In the genomic region with DNA sequence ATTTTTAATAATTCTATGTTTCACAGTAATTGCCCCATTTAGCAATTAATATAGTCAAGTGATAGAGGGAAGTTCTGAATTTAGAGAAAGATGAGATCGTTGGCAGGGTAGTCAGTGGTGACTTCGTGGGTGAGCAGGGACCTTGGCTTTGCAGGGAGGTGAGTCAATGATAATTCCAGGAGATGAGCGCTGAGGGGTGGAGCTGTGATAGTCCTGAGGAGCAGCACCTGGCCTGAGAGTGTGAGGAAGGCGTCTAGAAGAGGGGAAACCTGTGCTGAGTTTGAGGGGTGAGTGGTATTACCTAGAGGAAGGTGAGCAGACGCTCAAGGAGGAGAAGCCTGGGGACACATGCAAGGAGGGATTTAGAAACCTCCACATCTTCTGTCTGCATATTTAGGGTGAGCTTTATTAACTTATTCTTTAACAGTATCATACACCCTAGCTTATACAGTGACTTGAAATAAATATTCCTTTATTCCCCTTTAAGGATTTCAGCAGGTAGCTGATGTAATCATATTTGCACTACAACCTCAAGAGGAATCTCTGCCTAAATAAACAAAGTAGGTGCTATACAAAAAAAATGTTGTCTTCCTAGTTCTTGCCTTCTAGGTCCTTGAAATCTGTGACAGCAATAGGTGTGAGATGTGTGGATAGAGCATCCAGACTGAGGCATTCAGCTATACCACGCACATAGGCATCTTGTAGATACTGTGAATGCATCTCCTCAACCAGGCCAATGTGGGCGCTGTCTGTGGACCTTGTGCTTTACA, we compare ENCODE assay signal across 16 cellular contexts. TPM values are rescaled to one million over a fixed set of nuclear protein-coding genes. Genes with fewer than 3 reads are reported as not detected.
DNase-seq lines count a peak whose midpoint lies in the region; ATAC-seq, FAIRE-seq and TF ChIP-seq lines count a peak whose summit lies in the region.
"Had no signal": no experiment of that assay in that cellular context is flagged by ENCODE, and none has a peak within 500 bp of the region (broad histone marks: within the 10 kb centered on the region; RNA-seq: fewer than 3 reads in every experiment).

No MANE protein-coding gene starts in this region.

- intact Hi-C loops in left colon (cut with DNase I, micrococcal nuclease), result no loop called here

- no peak for TF ChIP-seq POLR2A in GM12891 (IDR thresholded peaks at IDR 0.05; ENCODE audit: low read depth, low read length)

- TF ChIP-seq CTCF in GM10266 (IDR thresholded peaks at IDR 0.05; ENCODE audit: control insufficient read depth, insufficient read depth, low read depth, missing control alignments) (no peak), brain (conservative IDR thresholded peaks at IDR 0.05) (no peak), neural crest cell (conservative IDR thresholded peaks at IDR 0.05) (no peak)

- H3K36me3 Mint-ChIP-seq in brain (no peaks in the 10 kb centered on the region), neural crest cell (ENCODE audit: low read depth) (no peaks in the 10 kb centered on the region)

- no peak for FAIRE-seq in GM12891 (lab: Jason Lieb, UNC)
- FAIRE-seq: GM12878 had no signal

- peaks cover 0 to 3% (median 0%) of the 10 kb centered on the region in 5 experiments for H3K9me3 Mint-ChIP-seq in brain
- no peaks in the 10 kb centered on the region for H3K9me3 Mint-ChIP-seq in neural crest cell

- peaks cover 35% of the 10 kb centered on the region for H3K4me1 Mint-ChIP-seq in brain
- peaks cover 19% of the 10 kb centered on the region for H3K4me1 Mint-ChIP-seq in neural crest cell

- DNase-seq in NCI-H510A treated with DMSO at 0.1 percent for 48 hours (lab: John Stamatoyannopoulos, UW), result peak; percentile 23
- no peak for DNase-seq in NCI-H510A (lab: John Stamatoyannopoulos, UW)
- peak; percentile 15 for DNase-seq in GM10266 (ENCODE audit: extremely low spot score)
- no peak for DNase-seq in neural crest cell (ENCODE audit: low read depth, low spot score)
- DNase-seq in GM12891 (ENCODE audit: insufficient read length, low spot score), result no peak
- no peak for DNase-seq in left colon
- DNase-seq: MM.1S, NCI-H1930, NCI-H2227 treated with DMSO at 0.1 percent for 48 hours, NCI-H526 treated with DMSO at 0.1 percent for 48 hours, Peyer's patch, SHP77 had no signal

- H3K27ac Mint-ChIP-seq in brain, result peak overlapping the region in 4 of 5 experiments; percentile 4 to 25 (median 16)
- no peak overlapping the region for H3K27ac Mint-ChIP-seq in neural crest cell (ENCODE audit: unreplicated experiment)

- peaks cover 29% of the 10 kb centered on the region for H3K27me3 Mint-ChIP-seq in brain
- H3K27me3 Mint-ChIP-seq in neural crest cell (ENCODE audit: low read depth), result peaks cover 20% of the 10 kb centered on the region

- no peak for ATAC-seq in left colon
- no peak for ATAC-seq in HG03039 (IDR thresholded peaks at IDR 0.05; ENCODE audit: unreplicated experiment)
- ATAC-seq: GM12878 had no signal

- peak overlapping the region in 2 of 5 experiments; percentile 5 to 23 for H3K4me3 Mint-ChIP-seq in brain
- H3K4me3 Mint-ChIP-seq in neural crest cell, result peak overlapping the region; percentile 7

TF ChIP-seq in GM12891, 5 proteins besides CTCF, POLR2A, EP300 and RAD21:
- no peak for TF ChIP-seq PAX5 (IDR thresholded peaks at IDR 0.05; ENCODE audit: insufficient read depth, low read length, severe bottlenecking)
- no peak for TF ChIP-seq TAF1 (IDR thresholded peaks at IDR 0.05; ENCODE audit: low read depth, low read length)

RNA-seq across cellular contexts. Expression of gene TRIL, which starts 2.1 kb away (rescaled TPM):
- 18.6 TPM for polyA plus RNA-seq in brain (ENCODE audit: insufficient read depth, low read depth, low replicate concordance)
- 60.7 and 61.5 TPM in 2 replicates for total RNA-seq in neural crest cell
- not detected for polyA plus RNA-seq in GM12891 (2012; ENCODE audit: low read depth, missing spikeins)
- 1 to 10 TPM in 1 of 2 donors, under 1 TPM in 1; 0.52 to 2.0 TPM for total RNA-seq in left colon
- total RNA-seq: A172, GM12878 had no signal
- polyA plus RNA-seq: GM12878 had no signal

Comparison
In these comparisons a context has a peak if more than half of its experiments do, and no peak if none do; other contexts are left out.
1. DNase-seq: peak in NCI-H510A treated with DMSO at 0.1 percent for 48 hours (single experiment) and GM10266 (single experiment); none in NCI-H510A (single experiment), neural crest cell (single experiment), GM12891 (single experiment) and left colon (0 of 2).
2. RNA of gene TRIL, which starts 2.1 kb away (total RNA-seq): 60.7 to 61.5 TPM in neural crest cell; 0.52 to 2.0 TPM in left colon; every median in the first group is over 10 times any median in the second.